Comparison of ENCODE assay signal across 1 cellular context in the genomic region with DNA sequence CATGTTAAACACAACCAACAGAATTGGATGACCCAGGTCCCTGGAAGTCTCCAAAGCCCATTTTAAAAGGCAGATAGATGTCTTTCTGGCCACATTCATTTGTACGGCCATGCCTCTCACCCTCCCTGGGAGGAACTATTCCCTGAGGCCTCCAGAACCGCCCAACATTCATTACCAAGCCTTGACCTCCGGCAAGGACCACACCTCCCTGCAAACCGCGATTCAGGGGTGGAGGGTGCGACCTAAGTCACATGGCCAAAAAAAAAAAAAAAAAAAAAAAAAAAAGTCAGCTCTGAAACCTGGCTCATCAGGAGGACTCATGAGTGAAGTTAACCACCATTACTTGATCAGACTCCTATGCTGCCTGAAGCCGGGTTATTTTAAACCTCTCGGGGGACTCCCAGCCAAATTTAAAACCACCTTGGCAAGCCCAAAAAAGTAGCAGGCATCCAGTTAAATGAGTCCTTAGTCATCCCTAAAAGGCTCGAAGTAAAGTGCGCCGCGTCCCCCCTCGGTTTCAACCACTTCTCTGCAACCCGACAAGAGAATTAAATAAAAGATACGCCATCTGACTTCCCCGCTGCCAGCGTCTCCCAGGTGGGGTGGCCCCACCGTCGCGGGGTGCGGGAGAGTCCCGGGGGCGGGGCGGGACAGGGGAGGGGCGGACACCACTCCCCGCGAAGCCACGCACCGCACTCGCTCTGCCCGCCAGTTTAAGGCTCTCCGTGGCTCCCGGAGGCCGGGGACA.
TF ChIP-seq lines count a peak whose summit lies in the region.

No MANE protein-coding gene starts in this region.

TF ChIP-seq in HEK293, 187 proteins besides CTCF, POLR2A, EP300 and RAD21 (continued from another document):
- TF ChIP-seq, protein P1, sequence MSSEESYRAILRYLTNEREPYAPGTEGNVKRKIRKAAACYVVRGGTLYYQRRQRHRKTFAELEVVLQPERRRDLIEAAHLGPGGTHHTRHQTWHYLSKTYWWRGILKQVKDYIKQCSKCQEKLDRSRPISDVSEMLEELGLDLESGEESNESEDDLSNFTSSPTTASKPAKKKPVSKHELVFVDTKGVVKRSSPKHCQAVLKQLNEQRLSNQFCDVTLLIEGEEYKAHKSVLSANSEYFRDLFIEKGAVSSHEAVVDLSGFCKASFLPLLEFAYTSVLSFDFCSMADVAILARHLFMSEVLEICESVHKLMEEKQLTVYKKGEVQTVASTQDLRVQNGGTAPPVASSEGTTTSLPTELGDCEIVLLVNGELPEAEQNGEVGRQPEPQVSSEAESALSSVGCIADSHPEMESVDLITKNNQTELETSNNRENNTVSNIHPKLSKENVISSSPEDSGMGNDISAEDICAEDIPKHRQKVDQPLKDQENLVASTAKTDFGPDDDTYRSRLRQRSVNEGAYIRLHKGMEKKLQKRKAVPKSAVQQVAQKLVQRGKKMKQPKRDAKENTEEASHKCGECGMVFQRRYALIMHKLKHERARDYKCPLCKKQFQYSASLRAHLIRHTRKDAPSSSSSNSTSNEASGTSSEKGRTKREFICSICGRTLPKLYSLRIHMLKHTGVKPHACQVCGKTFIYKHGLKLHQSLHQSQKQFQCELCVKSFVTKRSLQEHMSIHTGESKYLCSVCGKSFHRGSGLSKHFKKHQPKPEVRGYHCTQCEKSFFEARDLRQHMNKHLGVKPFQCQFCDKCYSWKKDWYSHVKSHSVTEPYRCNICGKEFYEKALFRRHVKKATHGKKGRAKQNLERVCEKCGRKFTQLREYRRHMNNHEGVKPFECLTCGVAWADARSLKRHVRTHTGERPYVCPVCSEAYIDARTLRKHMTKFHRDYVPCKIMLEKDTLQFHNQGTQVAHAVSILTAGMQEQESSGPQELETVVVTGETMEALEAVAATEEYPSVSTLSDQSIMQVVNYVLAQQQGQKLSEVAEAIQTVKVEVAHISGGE (tag by site-specific recombination; conservative IDR thresholded peaks at IDR 0.05; ENCODE audit: low read depth) = no peak
- no peak for TF ChIP-seq ZNF16 (tag by site-specific recombination; IDR thresholded peaks at IDR 0.05; ENCODE audit: low read depth)
- no peak for TF ChIP-seq ZNF610 (tag by site-specific recombination; IDR thresholded peaks at IDR 0.05; ENCODE audit: borderline replicate concordance)
- TF ChIP-seq SP2 (tag by site-specific recombination; IDR thresholded peaks at IDR 0.05) = peak; percentile 32
- TF ChIP-seq REPIN1 (tag by site-specific recombination; IDR thresholded peaks at IDR 0.05; ENCODE audit: low read depth) = no peak
- peak; percentile 74 for TF ChIP-seq KLF1 (tag by site-specific recombination; IDR thresholded peaks at IDR 0.05)
- TF ChIP-seq, protein P2, sequence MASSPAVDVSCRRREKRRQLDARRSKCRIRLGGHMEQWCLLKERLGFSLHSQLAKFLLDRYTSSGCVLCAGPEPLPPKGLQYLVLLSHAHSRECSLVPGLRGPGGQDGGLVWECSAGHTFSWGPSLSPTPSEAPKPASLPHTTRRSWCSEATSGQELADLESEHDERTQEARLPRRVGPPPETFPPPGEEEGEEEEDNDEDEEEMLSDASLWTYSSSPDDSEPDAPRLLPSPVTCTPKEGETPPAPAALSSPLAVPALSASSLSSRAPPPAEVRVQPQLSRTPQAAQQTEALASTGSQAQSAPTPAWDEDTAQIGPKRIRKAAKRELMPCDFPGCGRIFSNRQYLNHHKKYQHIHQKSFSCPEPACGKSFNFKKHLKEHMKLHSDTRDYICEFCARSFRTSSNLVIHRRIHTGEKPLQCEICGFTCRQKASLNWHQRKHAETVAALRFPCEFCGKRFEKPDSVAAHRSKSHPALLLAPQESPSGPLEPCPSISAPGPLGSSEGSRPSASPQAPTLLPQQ (tag by site-specific recombination; IDR thresholded peaks at IDR 0.05) = peak; percentile 89
- 0 out of 2 replicates have a peak, but pooled peaks have one; percentile 14 for TF ChIP-seq ZEB2 (tag by site-specific recombination; IDR thresholded peaks at IDR 0.05)
- no peak for TF ChIP-seq ZSCAN30 (tag by site-specific recombination; IDR thresholded peaks at IDR 0.05)
- no peak for TF ChIP-seq ZNF416 (tag by site-specific recombination; IDR thresholded peaks at IDR 0.05)
- TF ChIP-seq ZNF785 (tag by site-specific recombination; IDR thresholded peaks at IDR 0.05) = no peak
- no peak for TF ChIP-seq EGR2 (tag by site-specific recombination; IDR thresholded peaks at IDR 0.05; ENCODE audit: low read depth)
- TF ChIP-seq ZNF214 (tag by site-specific recombination; IDR thresholded peaks at IDR 0.05; ENCODE audit: borderline replicate concordance) = no peak
- peak; percentile 87 for TF ChIP-seq GLIS2 (tag by site-specific recombination; IDR thresholded peaks at IDR 0.05)
- 0 out of 2 replicates have a peak, but pooled peaks have one; percentile 64 for TF ChIP-seq KLF7 (tag by site-specific recombination; IDR thresholded peaks at IDR 0.05; ENCODE audit: borderline replicate concordance)
- no peak for TF ChIP-seq FEZF1 (tag by site-specific recombination; IDR thresholded peaks at IDR 0.05)
- no peak for TF ChIP-seq ZNF433 (tag by site-specific recombination; IDR thresholded peaks at IDR 0.05; ENCODE audit: low read depth)
- TF ChIP-seq, protein P3, sequence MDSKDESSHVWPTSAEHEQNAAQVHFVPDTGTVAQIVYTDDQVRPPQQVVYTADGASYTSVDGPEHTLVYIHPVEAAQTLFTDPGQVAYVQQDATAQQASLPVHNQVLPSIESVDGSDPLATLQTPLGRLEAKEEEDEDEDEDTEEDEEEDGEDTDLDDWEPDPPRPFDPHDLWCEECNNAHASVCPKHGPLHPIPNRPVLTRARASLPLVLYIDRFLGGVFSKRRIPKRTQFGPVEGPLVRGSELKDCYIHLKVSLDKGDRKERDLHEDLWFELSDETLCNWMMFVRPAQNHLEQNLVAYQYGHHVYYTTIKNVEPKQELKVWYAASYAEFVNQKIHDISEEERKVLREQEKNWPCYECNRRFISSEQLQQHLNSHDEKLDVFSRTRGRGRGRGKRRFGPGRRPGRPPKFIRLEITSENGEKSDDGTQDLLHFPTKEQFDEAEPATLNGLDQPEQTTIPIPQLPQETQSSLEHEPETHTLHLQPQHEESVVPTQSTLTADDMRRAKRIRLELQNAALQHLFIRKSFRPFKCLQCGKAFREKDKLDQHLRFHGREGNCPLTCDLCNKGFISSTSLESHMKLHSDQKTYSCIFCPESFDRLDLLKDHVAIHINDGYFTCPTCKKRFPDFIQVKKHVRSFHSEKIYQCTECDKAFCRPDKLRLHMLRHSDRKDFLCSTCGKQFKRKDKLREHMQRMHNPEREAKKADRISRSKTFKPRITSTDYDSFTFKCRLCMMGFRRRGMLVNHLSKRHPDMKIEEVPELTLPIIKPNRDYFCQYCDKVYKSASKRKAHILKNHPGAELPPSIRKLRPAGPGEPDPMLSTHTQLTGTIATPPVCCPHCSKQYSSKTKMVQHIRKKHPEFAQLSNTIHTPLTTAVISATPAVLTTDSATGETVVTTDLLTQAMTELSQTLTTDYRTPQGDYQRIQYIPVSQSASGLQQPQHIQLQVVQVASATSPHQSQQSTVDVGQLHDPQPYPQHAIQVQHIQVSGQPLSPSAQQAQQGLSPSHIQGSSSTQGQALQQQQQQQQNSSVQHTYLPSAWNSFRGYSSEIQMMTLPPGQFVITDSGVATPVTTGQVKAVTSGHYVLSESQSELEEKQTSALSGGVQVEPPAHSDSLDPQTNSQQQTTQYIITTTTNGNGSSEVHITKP (tag by site-specific recombination; IDR thresholded peaks at IDR 0.05) = peak; percentile 80
